ENCODE assay signal across 2 cellular contexts in the genomic region with DNA sequence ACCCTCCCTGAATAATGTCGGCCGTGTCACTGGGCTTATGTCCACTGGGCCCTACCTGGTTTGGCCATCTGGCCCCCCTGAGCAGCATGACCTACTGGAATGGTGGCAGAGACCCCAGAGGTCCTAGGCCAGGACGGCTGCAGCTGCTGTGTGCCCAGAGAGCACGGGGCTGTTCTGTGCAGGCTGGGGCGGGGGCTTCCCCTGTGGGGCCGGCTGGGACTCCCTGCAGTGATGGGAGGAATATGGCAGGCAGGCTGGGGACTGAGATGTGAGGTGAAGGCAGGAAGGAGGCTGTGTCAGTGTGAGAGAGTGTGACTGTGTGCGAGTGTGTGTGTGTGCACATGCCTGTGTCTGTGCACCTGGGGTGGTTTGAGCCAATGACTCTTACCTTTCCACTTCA. TPM values are rescaled to one million over a fixed set of nuclear protein-coding genes. Genes with fewer than 3 reads are reported as not detected.
"Had no signal": no experiment of that assay in that cellular context is flagged by ENCODE, and none has a peak within 500 bp of the region (broad histone marks: within the 10 kb centered on the region; RNA-seq: fewer than 3 reads in every experiment).

No MANE protein-coding gene starts in this region.

RNA-seq across cellular contexts. Expression of a gene that starts 55.3 kb away (rescaled TPM):
- total RNA-seq: M059J, RPMI7951 had no signal
